ENCODE assay signal across 10 cellular contexts in the genomic region with DNA sequence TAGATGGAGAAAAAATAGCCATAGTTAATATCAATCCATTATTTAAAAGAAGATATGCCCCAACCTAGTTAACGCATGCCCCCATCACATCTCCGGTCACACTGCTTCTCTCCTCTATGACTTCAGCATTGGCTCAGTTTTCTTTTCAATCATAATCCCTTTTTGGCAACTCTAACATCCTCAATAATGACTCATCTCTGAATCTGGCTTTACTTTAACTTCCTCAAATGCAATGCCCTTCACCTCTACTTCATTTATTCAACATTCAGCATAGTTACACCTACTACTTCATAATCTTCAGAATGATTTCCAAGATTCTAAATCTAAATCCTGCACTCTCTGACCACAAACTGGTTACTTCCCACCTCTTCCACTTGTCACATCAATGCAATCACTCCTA.
DNase-seq lines count a peak whose midpoint lies in the region; ATAC-seq lines count a peak whose summit lies in the region.
"Had no signal": no experiment of that assay in that cellular context is flagged by ENCODE, and none has a peak within 500 bp of the region (broad histone marks: within the 10 kb centered on the region; RNA-seq: fewer than 3 reads in every experiment).

No MANE protein-coding gene starts in this region.

- H3K4me1 Mint-ChIP-seq in activated CD4-positive, alpha-beta memory T cell treated with anti-CD3 and anti-CD28 coated beads for 36 hours (ENCODE audit: low read depth) = no peaks in the 10 kb centered on the region
- no peaks in the 10 kb centered on the region for H3K4me1 Mint-ChIP-seq in activated CD4-positive, alpha-beta memory T cell treated with anti-CD3 and anti-CD28 coated beads, Interleukin-2, amount 10 ng/mL, durations not matched to agents 7 days and 5 days

- H3K9me3 Mint-ChIP-seq in activated CD4-positive, alpha-beta memory T cell treated with anti-CD3 and anti-CD28 coated beads for 36 hours = peaks cover 11% of the 10 kb centered on the region
- peaks cover 8% of the 10 kb centered on the region for H3K9me3 Mint-ChIP-seq in activated CD4-positive, alpha-beta memory T cell treated with anti-CD3 and anti-CD28 coated beads, Interleukin-2, amount 10 ng/mL, durations not matched to agents 7 days and 5 days

- H3K4me3 Mint-ChIP-seq in activated CD4-positive, alpha-beta memory T cell treated with anti-CD3 and anti-CD28 coated beads for 36 hours = no peak overlapping the region
- no peak overlapping the region for H3K4me3 Mint-ChIP-seq in activated CD4-positive, alpha-beta memory T cell treated with anti-CD3 and anti-CD28 coated beads, Interleukin-2, amount 10 ng/mL, durations not matched to agents 7 days and 5 days

- peak; percentile 100 for ATAC-seq in GM18870 (IDR thresholded peaks at IDR 0.05; ENCODE audit: unreplicated experiment)
- ATAC-seq in HG02610 (IDR thresholded peaks at IDR 0.05; ENCODE audit: unreplicated experiment) = peak; percentile 98
- ATAC-seq: upper lobe of right lung had no signal

- POLR2A ChIA-PET in activated CD4-positive, alpha-beta memory T cell treated with anti-CD3 and anti-CD28 coated beads for 36 hours (lab: Charles Lee) = no interaction called here
- POLR2A ChIA-PET in activated CD4-positive, alpha-beta memory T cell treated with anti-CD3 and anti-CD28 coated beads, Interleukin-2, amount 10 ng/mL, durations not matched to agents 7 days and 5 days (lab: Charles Lee) = no interaction called here

- no peak overlapping the region for H3K27ac Mint-ChIP-seq in activated CD4-positive, alpha-beta memory T cell treated with anti-CD3 and anti-CD28 coated beads for 36 hours
- no peak overlapping the region for H3K27ac Mint-ChIP-seq in activated CD4-positive, alpha-beta memory T cell treated with anti-CD3 and anti-CD28 coated beads, Interleukin-2, amount 10 ng/mL, durations not matched to agents 7 days and 5 days

- DNase-seq in HS-5 (ENCODE audit: low read depth) (peak; percentile 39), medulla oblongata (ENCODE audit: extremely low spot score) (peak; percentile 17), AG20443 (ENCODE audit: low spot score) (no peak)
- no peak for DNase-seq in activated CD4-positive, alpha-beta T cell treated with anti-CD3 and anti-CD28 coated beads, Interleukin-2, amount 50 U/mL, for 1 hour
- no peak for DNase-seq in activated CD4-positive, alpha-beta memory T cell treated with anti-CD3 and anti-CD28 coated beads for 36 hours
- DNase-seq in activated CD4-positive, alpha-beta memory T cell treated with anti-CD3 and anti-CD28 coated beads, Interleukin-2, amount 10 ng/mL, durations not matched to agents 7 days and 5 days = no peak
- DNase-seq: NCI-H1930, upper lobe of right lung had no signal

- CTCF ChIA-PET in activated CD4-positive, alpha-beta memory T cell treated with anti-CD3 and anti-CD28 coated beads for 36 hours (lab: Charles Lee) = no interaction called here
- CTCF ChIA-PET in activated CD4-positive, alpha-beta memory T cell treated with anti-CD3 and anti-CD28 coated beads, Interleukin-2, amount 10 ng/mL, durations not matched to agents 7 days and 5 days (lab: Charles Lee) = no interaction called here

- no peaks in the 10 kb centered on the region for H3K36me3 Mint-ChIP-seq in activated CD4-positive, alpha-beta memory T cell treated with anti-CD3 and anti-CD28 coated beads for 36 hours
- no peaks in the 10 kb centered on the region for H3K36me3 Mint-ChIP-seq in activated CD4-positive, alpha-beta memory T cell treated with anti-CD3 and anti-CD28 coated beads, Interleukin-2, amount 10 ng/mL, durations not matched to agents 7 days and 5 days (ENCODE audit: low read depth)

- H3K27me3 Mint-ChIP-seq in activated CD4-positive, alpha-beta memory T cell treated with anti-CD3 and anti-CD28 coated beads for 36 hours = no peaks in the 10 kb centered on the region
- no peaks in the 10 kb centered on the region for H3K27me3 Mint-ChIP-seq in activated CD4-positive, alpha-beta memory T cell treated with anti-CD3 and anti-CD28 coated beads, Interleukin-2, amount 10 ng/mL, durations not matched to agents 7 days and 5 days

- intact Hi-C loops in activated CD4-positive, alpha-beta memory T cell treated with anti-CD3 and anti-CD28 coated beads for 36 hours (cut with micrococcal nuclease) = no loop called here

Comparison
In these comparisons a context has a peak if more than half of its experiments do, and no peak if none do; other contexts are left out.
1. DNase-seq: peak in HS-5 (single experiment) and medulla oblongata (single experiment); none in activated CD4-positive, alpha-beta T cell treated with anti-CD3 and anti-CD28 coated beads, Interleukin-2, amount 50 U/mL, for 1 hour (single experiment), AG20443 (single experiment), activated CD4-positive, alpha-beta memory T cell treated with anti-CD3 and anti-CD28 coated beads for 36 hours (single experiment) and activated CD4-positive, alpha-beta memory T cell treated with anti-CD3 and anti-CD28 coated beads, Interleukin-2, amount 10 ng/mL, durations not matched to agents 7 days and 5 days (single experiment).